Comparison of ENCODE assay signal across 8 cellular contexts in genomic region chr1:29237906-29238600, GRCh38. TPM values are rescaled to one million over a fixed set of nuclear protein-coding genes. Genes with fewer than 3 reads are reported as not detected.
DNase-seq lines count a peak whose midpoint lies in the region; ATAC-seq and TF ChIP-seq lines count a peak whose summit lies in the region.

No MANE protein-coding gene starts in this region.

- 0% methylated on average over 9 of the region's 84 CpGs; no CpG with 5 or more reads in 1 of the 2 donors for whole genome bisulfite sequencing in gastroesophageal sphincter (ENCODE audit: low coverage in 1 of 2), 2 donors

- peak overlapping the region; percentile 74 for H3K4me3 Mint-ChIP-seq in T-helper 1 cell treated with Interleukin-12 subunit alpha and Interleukin-12 subunit beta and Interleukin-4 antibody, amounts not matched to agents 30 μg/mL and 1 μg/mL, for 36 hours
- peak overlapping the region; percentile 47 for H3K4me3 Mint-ChIP-seq in activated CD8-positive, alpha-beta T cell treated with anti-CD3 and anti-CD28 coated beads, Interleukin-2, amount 10 ng/mL, durations not matched to agents 7 days and 5 days
- H3K4me3 Mint-ChIP-seq in osteocyte (ENCODE audit: unreplicated experiment) = peak overlapping the region; percentile 69

- TF ChIP-seq CTCF in gastroesophageal sphincter (IDR thresholded peaks at IDR 0.05) (no peak), osteocyte (IDR thresholded peaks at IDR 0.05) (no peak)

- peaks cover 14% of the 10 kb centered on the region for H3K4me1 Mint-ChIP-seq in T-helper 1 cell treated with Interleukin-12 subunit alpha and Interleukin-12 subunit beta and Interleukin-4 antibody, amounts not matched to agents 30 μg/mL and 1 μg/mL, for 36 hours (ENCODE audit: low read depth)
- H3K4me1 Mint-ChIP-seq in activated CD8-positive, alpha-beta T cell treated with anti-CD3 and anti-CD28 coated beads, Interleukin-2, amount 10 ng/mL, durations not matched to agents 7 days and 5 days (ENCODE audit: low read depth) = peaks cover 20% of the 10 kb centered on the region
- H3K4me1 Mint-ChIP-seq in osteocyte (ENCODE audit: unreplicated experiment) = peaks cover 20% of the 10 kb centered on the region

- H3K27ac ChIP-seq in gastroesophageal sphincter = peak overlapping the region in 3 of 4 donors; percentile 76 to 82 (median 78)

- H3K27me3 ChIP-seq in gastroesophageal sphincter = peaks cover 51% of the 10 kb centered on the region

- H3K36me3 Mint-ChIP-seq in T-helper 1 cell treated with Interleukin-12 subunit alpha and Interleukin-12 subunit beta and Interleukin-4 antibody, amounts not matched to agents 30 μg/mL and 1 μg/mL, for 36 hours (ENCODE audit: low read depth) = peaks cover 8% of the 10 kb centered on the region
- no peaks in the 10 kb centered on the region for H3K36me3 Mint-ChIP-seq in activated CD8-positive, alpha-beta T cell treated with anti-CD3 and anti-CD28 coated beads, Interleukin-2, amount 10 ng/mL, durations not matched to agents 7 days and 5 days (ENCODE audit: low read depth)
- no peaks in the 10 kb centered on the region for H3K36me3 Mint-ChIP-seq in osteocyte (ENCODE audit: unreplicated experiment)

- H3K4me1 ChIP-seq in gastroesophageal sphincter = peaks cover 0 to 29% (median 9%) of the 10 kb centered on the region in 3 donors

- no peak for ATAC-seq in activated CD8-positive, alpha-beta T cell treated with anti-CD3 and anti-CD28 coated beads, Interleukin-2, amount 10 ng/mL, durations not matched to agents 7 days and 5 days
- peak; percentile 32 for ATAC-seq in gastroesophageal sphincter
- no peak for ATAC-seq in GM18870 (IDR thresholded peaks at IDR 0.05; ENCODE audit: unreplicated experiment)

- TF ChIP-seq EP300 in gastroesophageal sphincter (IDR thresholded peaks at IDR 0.05) = no peak

- H3K27me3 Mint-ChIP-seq in T-helper 1 cell treated with Interleukin-12 subunit alpha and Interleukin-12 subunit beta and Interleukin-4 antibody, amounts not matched to agents 30 μg/mL and 1 μg/mL, for 36 hours (ENCODE audit: low read depth) = peaks cover 66% of the 10 kb centered on the region
- H3K27me3 Mint-ChIP-seq in activated CD8-positive, alpha-beta T cell treated with anti-CD3 and anti-CD28 coated beads, Interleukin-2, amount 10 ng/mL, durations not matched to agents 7 days and 5 days (ENCODE audit: low read depth) = peaks cover 57% of the 10 kb centered on the region
- peaks cover 32% of the 10 kb centered on the region for H3K27me3 Mint-ChIP-seq in osteocyte (ENCODE audit: unreplicated experiment)

- no peak overlapping the region for H3K27ac Mint-ChIP-seq in T-helper 1 cell treated with Interleukin-12 subunit alpha and Interleukin-12 subunit beta and Interleukin-4 antibody, amounts not matched to agents 30 μg/mL and 1 μg/mL, for 36 hours
- no peak overlapping the region for H3K27ac Mint-ChIP-seq in activated CD8-positive, alpha-beta T cell treated with anti-CD3 and anti-CD28 coated beads, Interleukin-2, amount 10 ng/mL, durations not matched to agents 7 days and 5 days
- H3K27ac Mint-ChIP-seq in osteocyte (ENCODE audit: unreplicated experiment) = no peak overlapping the region

- no peak for DNase-seq in T-helper 1 cell
- DNase-seq in activated CD8-positive, alpha-beta T cell treated with anti-CD3 and anti-CD28 coated beads, Interleukin-2, amount 10 ng/mL, durations not matched to agents 7 days and 5 days = no peak
- DNase-seq in osteocyte (ENCODE audit: extremely low spot score, unreplicated experiment) = no peak
- DNase-seq in NCI-H345 (lab: John Stamatoyannopoulos, UW) = no peak
- no peak for DNase-seq in cerebellar nuclear complex (lab: John Stamatoyannopoulos, UW)

- no peaks in the 10 kb centered on the region for H3K36me3 ChIP-seq in gastroesophageal sphincter

- H3K9me3 ChIP-seq in gastroesophageal sphincter = no peaks in the 10 kb centered on the region

- POLR2A ChIA-PET in activated CD8-positive, alpha-beta T cell treated with anti-CD3 and anti-CD28 coated beads, Interleukin-2, amount 10 ng/mL, durations not matched to agents 7 days and 5 days (lab: Charles Lee) = no interaction called here

- CTCF ChIA-PET in activated CD8-positive, alpha-beta T cell treated with anti-CD3 and anti-CD28 coated beads, Interleukin-2, amount 10 ng/mL, durations not matched to agents 7 days and 5 days (lab: Charles Lee) = no interaction called here

- no peak for TF ChIP-seq POLR2A in gastroesophageal sphincter (IDR thresholded peaks at IDR 0.05)

- H3K9me3 Mint-ChIP-seq in T-helper 1 cell treated with Interleukin-12 subunit alpha and Interleukin-12 subunit beta and Interleukin-4 antibody, amounts not matched to agents 30 μg/mL and 1 μg/mL, for 36 hours = no peaks in the 10 kb centered on the region
- H3K9me3 Mint-ChIP-seq in activated CD8-positive, alpha-beta T cell treated with anti-CD3 and anti-CD28 coated beads, Interleukin-2, amount 10 ng/mL, durations not matched to agents 7 days and 5 days (ENCODE audit: insufficient read depth) = no peaks in the 10 kb centered on the region
- no peaks in the 10 kb centered on the region for H3K9me3 Mint-ChIP-seq in osteocyte (ENCODE audit: unreplicated experiment)

- peak overlapping the region; percentile 21 to 73 for H3K4me3 ChIP-seq in gastroesophageal sphincter

RNA-seq across cellular contexts. Expression of gene PTPRU, which starts 1.7 kb away (rescaled TPM):
- total RNA-seq in activated CD8-positive, alpha-beta T cell treated with anti-CD3 and anti-CD28 coated beads, Interleukin-2, amount 10 ng/mL, durations not matched to agents 7 days and 5 days = under 1 TPM in 1 of 2 experiments, not detected in 1; 0.13 TPM
- total RNA-seq in gastroesophageal sphincter = 10 to 100 TPM; 11.1 to 30.5 (median 23.7) TPM
- 3.5 and 4.8 TPM in 2 replicates for total RNA-seq in osteocyte

RNA-seq across cellular contexts. Expression of gene MECR, which starts 7.3 kb away (rescaled TPM):
- 10 to 100 TPM; 23.5 to 26.4 TPM for total RNA-seq in activated CD8-positive, alpha-beta T cell treated with anti-CD3 and anti-CD28 coated beads, Interleukin-2, amount 10 ng/mL, durations not matched to agents 7 days and 5 days
- 10 to 100 TPM in 3 of 4 donors, 1 to 10 TPM in 1; 8.2 to 17.1 (median 12.9) TPM for total RNA-seq in gastroesophageal sphincter
- total RNA-seq in osteocyte = 20.5 and 22.5 TPM in 2 replicates

RNA-seq across cellular contexts. Expression of gene SRSF4, which starts 56.4 kb away (rescaled TPM):
- total RNA-seq in activated CD8-positive, alpha-beta T cell treated with anti-CD3 and anti-CD28 coated beads, Interleukin-2, amount 10 ng/mL, durations not matched to agents 7 days and 5 days = 100 to 1,000 TPM; 122 to 124 TPM
- total RNA-seq in gastroesophageal sphincter = 100 to 1,000 TPM in 1 of 4 donors, 10 to 100 TPM in 3; 82.7 to 112 (median 96.8) TPM
- 70.5 and 74.6 TPM in 2 replicates for total RNA-seq in osteocyte
